Comparison of ENCODE assay signal across 24 cellular contexts in the genomic region with DNA sequence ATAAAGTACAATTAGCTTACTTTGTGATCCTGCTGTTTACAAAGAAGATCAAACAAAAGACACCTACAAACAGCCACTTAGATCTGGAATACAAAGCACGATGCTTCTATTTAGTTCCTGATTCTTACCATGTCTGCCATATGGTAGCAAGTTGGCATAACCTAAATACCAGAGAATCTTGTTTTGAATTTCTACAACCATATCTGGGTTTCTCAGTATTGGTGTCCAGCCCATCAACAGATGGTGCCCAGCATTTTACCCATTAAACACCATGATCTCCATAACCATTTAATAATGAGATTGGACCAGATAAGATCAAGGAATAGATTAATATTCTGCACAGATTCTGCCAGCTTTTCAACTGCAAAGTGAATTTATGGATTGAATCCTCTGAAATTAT. TPM values are rescaled to one million over a fixed set of nuclear protein-coding genes. Genes with fewer than 3 reads are reported as not detected.
"Had no signal": no experiment of that assay in that cellular context is flagged by ENCODE, and none has a peak within 500 bp of the region (broad histone marks: within the 10 kb centered on the region; RNA-seq: fewer than 3 reads in every experiment).

No MANE protein-coding gene starts in this region.

- ATAC-seq: heart left ventricle; left colon; left ventricle myocardium superior; natural killer cell treated with Interleukin-12 subunit alpha and Interleukin-12 subunit beta and Interleukin-15 and Interleukin-18, amount 100 ng/mL, for 72 hours had no signal

- H3K4me3 Mint-ChIP-seq: natural killer cell treated with Interleukin-12 subunit alpha and Interleukin-12 subunit beta and Interleukin-15 and Interleukin-18, amount 100 ng/mL, for 72 hours; neural progenitor cell; type B pancreatic cell had no signal

- H3K4me3 ChIP-seq: heart left ventricle, lung, neural progenitor cell, ovary, right atrium auricular region, sigmoid colon, skin epidermis, stomach, suprapubic skin, thyroid gland had no signal

- H3K27ac Mint-ChIP-seq: natural killer cell treated with Interleukin-12 subunit alpha and Interleukin-12 subunit beta and Interleukin-15 and Interleukin-18, amount 100 ng/mL, for 72 hours; neural progenitor cell; type B pancreatic cell had no signal

- H3K27ac ChIP-seq: heart left ventricle, neural progenitor cell, ovary, right atrium auricular region, sigmoid colon, skin epidermis, stomach, suprapubic skin, thyroid gland had no signal

- H3K9me3 Mint-ChIP-seq: natural killer cell treated with Interleukin-12 subunit alpha and Interleukin-12 subunit beta and Interleukin-15 and Interleukin-18, amount 100 ng/mL, for 72 hours; neural progenitor cell had no signal

- H3K36me3 Mint-ChIP-seq: natural killer cell treated with Interleukin-12 subunit alpha and Interleukin-12 subunit beta and Interleukin-15 and Interleukin-18, amount 100 ng/mL, for 72 hours; neural progenitor cell; type B pancreatic cell had no signal

- H3K27me3 ChIP-seq: heart left ventricle, neural progenitor cell, ovary, right atrium auricular region, sigmoid colon, stomach, suprapubic skin, thyroid gland had no signal

- H3K27me3 Mint-ChIP-seq: natural killer cell treated with Interleukin-12 subunit alpha and Interleukin-12 subunit beta and Interleukin-15 and Interleukin-18, amount 100 ng/mL, for 72 hours had no signal

- H3K4me1 Mint-ChIP-seq: neural progenitor cell had no signal

- DNase-seq: effector CD8-positive, alpha-beta T cell; foreskin melanocyte; heart left ventricle; hippocampal formation; left colon; left ventricle myocardium superior; mesenchymal stem cell; midbrain; nucleus accumbens; ovary; sigmoid colon; stimulated activated CD4-positive, alpha-beta T cell treated with anti-CD3 and anti-CD28 coated beads, Interleukin-2, amount 100 ng/mL, for 24 hours; stimulated activated naive CD4-positive, alpha-beta T cell; stomach; thyroid gland had no signal

RNA-seq across cellular contexts. Expression of a gene that starts 29.8 kb away (rescaled TPM):
- total RNA-seq: dermis microvascular lymphatic vessel endothelial cell; kidney epithelial cell; left ventricle myocardium superior; natural killer cell treated with Interleukin-12 subunit alpha and Interleukin-12 subunit beta and Interleukin-15 and Interleukin-18, amount 100 ng/mL, for 72 hours; right atrium auricular region; suprapubic skin; thyroid gland had no signal
